ENCODE assay signal across 8 cellular contexts in genomic region chr4:1011022-1011694, GRCh38. TPM values are rescaled to one million over a fixed set of nuclear protein-coding genes. Genes with fewer than 3 reads are reported as not detected.
DNase-seq lines count a peak whose midpoint lies in the region; ATAC-seq and TF ChIP-seq lines count a peak whose summit lies in the region.

Gene FGFRL1 (plus strand): TSS chr4:1011626. CDS start chr4:1012486, 860 bp downstream.

- peak; percentile 37 for ATAC-seq in HG03139 (IDR thresholded peaks at IDR 0.05; ENCODE audit: unreplicated experiment)
- ATAC-seq in stimulated activated naive CD8-positive, alpha-beta T cell treated with anti-CD3 and anti-CD28 coated beads, Interleukin-15, Interleukin-2, amounts not matched to agents 100 U/mL and 50 U/mL, for 24 hours = peak; percentile 58

- POLR2A ChIA-PET in RWPE1 (lab: Yijun Ruan, JAX; ENCODE audit: low non-redundant PET) = interaction anchor here (0.9 kb wide), 1 partner anchor 27 kb away, joined by 3 read pairs; no protein-coding TSS in a partner anchor

- peak within 1 kb of the TSS; percentile 84 for H3K27ac ChIP-seq in RWPE1

- H3K36me3 Mint-ChIP-seq in neural crest cell (ENCODE audit: low read depth) = peaks cover 3% of the 10 kb centered on the region

- H3K4me3 Mint-ChIP-seq in neural crest cell = peak within 1 kb of the TSS; percentile 84

- peaks cover 40% of the 10 kb centered on the region for H3K27me3 Mint-ChIP-seq in neural crest cell (ENCODE audit: low read depth)

- H3K4me1 Mint-ChIP-seq in neural crest cell = peaks cover 16% of the 10 kb centered on the region

- DNase-seq in GM13976 (ENCODE audit: low spot score) (peak; percentile 94), RWPE1 (ENCODE audit: low spot score) (peak; percentile 85), fibroblast of the conjunctiva (ENCODE audit: low read depth) (peak; percentile 59), neural crest cell (ENCODE audit: low read depth, low spot score) (peak; percentile 88), NCI-H1694 (lab: John Stamatoyannopoulos, UW) (no peak)
- peak; percentile 97 for DNase-seq in activated effector memory CD4-positive, alpha-beta T cell treated with anti-CD3 and anti-CD28 coated beads, Interleukin-2, amount 50 U/mL, for 16 hours
- DNase-seq in stimulated activated naive CD8-positive, alpha-beta T cell treated with anti-CD3 and anti-CD28 coated beads, Interleukin-15, Interleukin-2, amounts not matched to agents 100 U/mL and 50 U/mL, for 24 hours = peak; percentile 96

- in situ Hi-C loops in GM13976 (cut with MboI; ENCODE audit: low sequenced_read_pairs, unreplicated experiment) = no loop called here

- no peak within 1 kb of the TSS for H3K27ac Mint-ChIP-seq in neural crest cell (ENCODE audit: unreplicated experiment)

- no peaks in the 10 kb centered on the region for H3K9me3 Mint-ChIP-seq in neural crest cell

- TF ChIP-seq CTCF in GM13976 (IDR thresholded peaks at IDR 0.05; ENCODE audit: borderline replicate concordance, control extremely low read depth, extremely low read depth, insufficient read depth, missing control alignments) (no peak), RWPE1 (conservative IDR thresholded peaks at IDR 0.05; ENCODE audit: low read depth) (no peak), neural crest cell (conservative IDR thresholded peaks at IDR 0.05) (no peak)

- CTCF ChIA-PET in RWPE1 (lab: Yijun Ruan, JAX) = interaction anchor here (0.6 kb wide), 2 partner anchors 230 to 246 kb away, joined by 3 read pairs; no protein-coding TSS in a partner anchor

RNA-seq across cellular contexts. Expression of gene FGFRL1, which starts in this region (rescaled TPM):
- 54.9 and 58.8 TPM in 2 replicates for total RNA-seq in neural crest cell
